33 cellular contexts compared by ENCODE assay signal in the genomic region with DNA sequence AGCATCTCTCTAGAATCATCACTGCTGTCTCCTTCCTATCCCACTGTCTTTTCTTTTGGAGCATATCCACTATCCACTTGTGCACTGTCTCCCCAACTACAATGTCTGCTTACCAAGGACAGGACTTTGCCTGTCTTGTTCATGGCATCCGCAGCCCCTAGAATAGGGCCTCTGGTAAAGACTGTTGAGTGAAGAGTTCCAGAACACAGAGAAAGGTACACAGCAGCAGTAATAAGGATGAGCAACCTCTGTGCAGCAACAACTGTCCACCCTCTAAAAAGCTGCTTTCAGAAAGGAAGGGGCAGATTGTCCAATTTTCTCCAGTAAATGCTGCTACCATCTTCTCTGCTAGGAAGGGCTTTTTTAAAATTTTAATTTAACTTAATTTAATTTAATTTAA. TPM values are rescaled to one million over a fixed set of nuclear protein-coding genes. Genes with fewer than 3 reads are reported as not detected.
"Had no signal": no experiment of that assay in that cellular context is flagged by ENCODE, and none has a peak within 500 bp of the region (broad histone marks: within the 10 kb centered on the region; RNA-seq: fewer than 3 reads in every experiment).

No MANE protein-coding gene starts in this region.

- H3K36me3 ChIP-seq: cardiac muscle cell, ovary, prostate gland, sigmoid colon, stomach, thyroid gland, upper lobe of left lung, vagina had no signal

- H3K4me3 ChIP-seq: body of pancreas, cardiac muscle cell, ovary, prostate gland, sigmoid colon, stomach, thyroid gland, upper lobe of left lung, vagina had no signal

- H3K36me3 Mint-ChIP-seq: activated naive CD8-positive, alpha-beta T cell; mesothelial cell of epicardium; naive B cell; stimulated activated effector memory CD8-positive, alpha-beta T cell treated with anti-CD3 and anti-CD28 coated beads, Interleukin-12 subunit alpha, Interleukin-12 subunit beta, amount 100 ng/mL, for 72 hours had no signal

- H3K4me1 ChIP-seq: prostate gland, vagina had no signal

- H3K27ac ChIP-seq: body of pancreas, cardiac muscle cell, ovary, prostate gland, sigmoid colon, stomach, thyroid gland, upper lobe of left lung, vagina had no signal

- H3K27ac Mint-ChIP-seq: activated naive CD8-positive, alpha-beta T cell; activated T-cell treated with anti-CD3 and anti-CD28 coated beads, Interleukin-2, amount 50 U/mL, for 24 hours; endodermal cell; mesothelial cell of epicardium; stimulated activated effector memory CD8-positive, alpha-beta T cell treated with anti-CD3 and anti-CD28 coated beads, Interleukin-12 subunit alpha, Interleukin-12 subunit beta, amount 100 ng/mL, for 72 hours had no signal

- ATAC-seq: body of pancreas; esophagus mucosa; left colon; stimulated activated effector memory CD8-positive, alpha-beta T cell treated with anti-CD3 and anti-CD28 coated beads, Interleukin-12 subunit alpha, Interleukin-12 subunit beta, amount 100 ng/mL, for 72 hours had no signal

- H3K27me3 Mint-ChIP-seq: activated T-cell treated with anti-CD3 and anti-CD28 coated beads, Interleukin-2, amount 50 U/mL, for 24 hours; naive B cell had no signal

- H3K9me3 Mint-ChIP-seq: activated T-cell treated with anti-CD3 and anti-CD28 coated beads, Interleukin-2, amount 50 U/mL, for 24 hours; mesothelial cell of epicardium; naive B cell; stimulated activated effector memory CD8-positive, alpha-beta T cell treated with anti-CD3 and anti-CD28 coated beads, Interleukin-12 subunit alpha, Interleukin-12 subunit beta, amount 100 ng/mL, for 72 hours had no signal

- H3K4me3 Mint-ChIP-seq: activated naive CD8-positive, alpha-beta T cell; activated T-cell treated with anti-CD3 and anti-CD28 coated beads, Interleukin-2, amount 50 U/mL, for 24 hours; endodermal cell; mesothelial cell of epicardium had no signal

- H3K27me3 ChIP-seq: body of pancreas, cardiac muscle cell, ovary, sigmoid colon, stomach, thyroid gland, upper lobe of left lung, vagina had no signal

- FAIRE-seq: kidney, small intestine had no signal

- H3K9me3 ChIP-seq: body of pancreas, ovary, prostate gland, sigmoid colon, stomach, thyroid gland, upper lobe of left lung, vagina had no signal

- DNase-seq: activated CD4-positive, alpha-beta T cell treated with anti-CD3 and anti-CD28 coated beads for 1 hour; activated CD4-positive, alpha-beta T cell treated with anti-CD3 and anti-CD28 coated beads, Interleukin-2, amount 50 U/mL, for 4 hours; activated CD8-positive, alpha-beta memory T cell treated with anti-CD3 and anti-CD28 coated beads, Interleukin-2, amount 50 U/mL, for 48 hours; activated T-cell treated with anti-CD3 and anti-CD28 coated beads, Interleukin-2, amount 50 U/mL, for 24 hours; aorta; body of pancreas; cerebellar nuclear complex; cortex of kidney; endodermal cell; foreskin fibroblast; head of caudate nucleus; hippocampal formation; kidney; left colon; naive B cell; ovary; retina; sigmoid colon; small intestine; stimulated activated CD4-positive, alpha-beta T cell treated with anti-CD3 and anti-CD28 coated beads, Interleukin-4, amount 100 ng/mL, for 24 hours; stomach; SW 1271; T-helper 2 cell; thyroid gland; upper lobe of left lung had no signal

RNA-seq across cellular contexts. Expression of a gene that starts 25.5 kb away (rescaled TPM):
- polyA plus RNA-seq: cardiac muscle cell, neural cell had no signal
